ENCODE assay signal across 1 cellular context in genomic region chr7:39353615-39354376, GRCh38.
TF ChIP-seq lines count a peak whose summit lies in the region.

No MANE protein-coding gene starts in this region.

TF ChIP-seq in SK-N-SH, 30 proteins besides CTCF, POLR2A, EP300 and RAD21 (continued from another document):
- TF ChIP-seq USF1 (IDR thresholded peaks at IDR 0.05; ENCODE audit: borderline replicate concordance, low read depth) (no peak), SIN3A (IDR thresholded peaks at IDR 0.05; ENCODE audit: borderline replicate concordance, low read depth, low read length) (peak; percentile 54; the same call in 1 of the 2 replicates), RCOR1 (IDR thresholded peaks at IDR 0.05; ENCODE audit: low read length) (peak; percentile 93), FOXM1 (IDR thresholded peaks at IDR 0.05; ENCODE audit: low read depth) (no peak), REST (IDR thresholded peaks at IDR 0.05; ENCODE audit: low read depth, low read length) (no peak), JUND (IDR thresholded peaks at IDR 0.05) (peak; percentile 68), GATA2 (CRISPR knock-in tag; IDR thresholded peaks at IDR 0.05) (peak; percentile 83), NRF1 (IDR thresholded peaks at IDR 0.05; ENCODE audit: low read depth, low read length) (no peak), NFIC (IDR thresholded peaks at IDR 0.05; ENCODE audit: borderline replicate concordance) (peak; percentile 63), YY1 (IDR thresholded peaks at IDR 0.05; ENCODE audit: low read depth) (no peak), MEF2A (IDR thresholded peaks at IDR 0.05; ENCODE audit: borderline replicate concordance, low read depth) (no peak), MXI1 (IDR thresholded peaks at IDR 0.05; ENCODE audit: low read depth, low read length) (no peak), SMC3 (IDR thresholded peaks at IDR 0.05; ENCODE audit: low read depth, low read length) (no peak), TCF12 (IDR thresholded peaks at IDR 0.05) (peak; percentile 89)
- TF ChIP-seq, protein P1, sequence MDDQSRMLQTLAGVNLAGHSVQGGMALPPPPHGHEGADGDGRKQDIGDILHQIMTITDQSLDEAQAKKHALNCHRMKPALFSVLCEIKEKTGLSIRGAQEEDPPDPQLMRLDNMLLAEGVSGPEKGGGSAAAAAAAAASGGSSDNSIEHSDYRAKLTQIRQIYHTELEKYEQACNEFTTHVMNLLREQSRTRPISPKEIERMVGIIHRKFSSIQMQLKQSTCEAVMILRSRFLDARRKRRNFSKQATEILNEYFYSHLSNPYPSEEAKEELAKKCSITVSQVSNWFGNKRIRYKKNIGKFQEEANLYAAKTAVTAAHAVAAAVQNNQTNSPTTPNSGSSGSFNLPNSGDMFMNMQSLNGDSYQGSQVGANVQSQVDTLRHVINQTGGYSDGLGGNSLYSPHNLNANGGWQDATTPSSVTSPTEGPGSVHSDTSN (IDR thresholded peaks at IDR 0.05) = peak; percentile 95
- TF ChIP-seq, protein P2, sequence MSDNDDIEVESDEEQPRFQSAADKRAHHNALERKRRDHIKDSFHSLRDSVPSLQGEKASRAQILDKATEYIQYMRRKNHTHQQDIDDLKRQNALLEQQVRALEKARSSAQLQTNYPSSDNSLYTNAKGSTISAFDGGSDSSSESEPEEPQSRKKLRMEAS (IDR thresholded peaks at IDR 0.05; ENCODE audit: low read depth) = no peak
